Comparison of ENCODE assay signal across 32 cellular contexts in the genomic region with DNA sequence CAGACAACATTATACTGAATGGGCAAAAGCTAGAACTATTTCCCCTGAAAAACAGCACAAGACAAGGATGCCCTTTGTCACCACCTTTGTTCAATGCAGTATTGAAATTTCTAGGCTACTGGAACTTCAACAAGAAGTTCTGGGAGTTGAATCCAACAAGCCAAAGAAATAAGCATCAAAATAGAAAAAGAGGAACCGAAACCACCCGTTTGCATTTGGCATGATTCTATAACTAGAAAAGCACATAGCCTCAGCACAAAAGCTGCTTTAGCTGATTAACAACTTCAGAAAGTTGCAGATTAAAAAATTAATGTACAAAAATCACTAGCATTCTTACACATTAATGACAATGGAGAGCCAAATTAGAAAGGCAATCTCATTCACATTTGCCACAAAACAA.
"Had no signal": no experiment of that assay in that cellular context is flagged by ENCODE, and none has a peak within 500 bp of the region (broad histone marks: within the 10 kb centered on the region; RNA-seq: fewer than 3 reads in every experiment).

No MANE protein-coding gene starts in this region.

- H3K36me3 ChIP-seq: ascending aorta, cardiac muscle cell, MG63, SJSA1 had no signal

- H3K9me2 ChIP-seq: SK-N-SH had no signal

- ATAC-seq: activated CD8-positive, alpha-beta T cell treated with anti-CD3 and anti-CD28 coated beads for 36 hours; activated T-cell treated with anti-CD3 and anti-CD28 coated beads, Interleukin-2, amount 50 U/mL, for 72 hours; Panc1 had no signal

- DNase-seq: activated CD4-positive, alpha-beta T cell treated with anti-CD3 and anti-CD28 coated beads, Interleukin-2, amount 10 ng/mL, durations not matched to agents 24 days and 14 days; activated CD4-positive, alpha-beta T cell treated with anti-CD3 and anti-CD28 coated beads, Interleukin-2, amount 50 U/mL, for 4 hours; activated CD8-positive, alpha-beta T cell treated with anti-CD3 and anti-CD28 coated beads for 36 hours; activated gamma-delta T cell; activated naive CD4-positive, alpha-beta T cell treated with Interleukin-2 at 50 U/mL for 16 hours; activated naive CD8-positive, alpha-beta T cell treated with anti-CD3 and anti-CD28 coated beads, Interleukin-2, amount 10 ng/mL, durations not matched to agents 7 days and 5 days; activated T-cell treated with anti-CD3 and anti-CD28 coated beads, Interleukin-2, amount 50 U/mL, for 1 hour; activated T-cell treated with anti-CD3 and anti-CD28 coated beads, Interleukin-2, amount 50 U/mL, for 72 hours; amygdala; Kasumi-1; KG1; MG63; NCI-H1048; NCI-H1436 treated with DMSO at 0.1 percent for 48 hours; NCI-H1694 treated with DMSO at 0.1 percent for 48 hours; NCI-H2029 treated with DMSO at 0.1 percent for 48 hours; NCI-H2107; NCI-H2171; NCI-H510A; NCI-H526; NCI-H748 treated with DMSO at 0.1 percent for 48 hours; NK-92 treated with Interleukin-12 subunit alpha and Interleukin-12 subunit beta, amount 100 ng/mL, for 24 hours; SHP77 treated with DMSO at 0.1 percent for 48 hours; SK-N-SH; SW 1271; T-helper 1 cell; T-helper 2 cell; T-helper 9 cell had no signal

- H3K4me2 ChIP-seq: SK-N-SH had no signal

- H3K4me3 ChIP-seq: ascending aorta, cardiac muscle cell, MG63, SJSA1 had no signal

- H3K27ac ChIP-seq: ascending aorta, cardiac muscle cell, SJSA1 had no signal

- H3K4me1 ChIP-seq: ascending aorta, SJSA1 had no signal

- H3K27me3 ChIP-seq: ascending aorta, cardiac muscle cell, MG63, SJSA1 had no signal

- H3K9me3 ChIP-seq: ascending aorta, MG63, SJSA1, SK-N-SH had no signal
